ENCODE assay signal across 18 cellular contexts in the genomic region with DNA sequence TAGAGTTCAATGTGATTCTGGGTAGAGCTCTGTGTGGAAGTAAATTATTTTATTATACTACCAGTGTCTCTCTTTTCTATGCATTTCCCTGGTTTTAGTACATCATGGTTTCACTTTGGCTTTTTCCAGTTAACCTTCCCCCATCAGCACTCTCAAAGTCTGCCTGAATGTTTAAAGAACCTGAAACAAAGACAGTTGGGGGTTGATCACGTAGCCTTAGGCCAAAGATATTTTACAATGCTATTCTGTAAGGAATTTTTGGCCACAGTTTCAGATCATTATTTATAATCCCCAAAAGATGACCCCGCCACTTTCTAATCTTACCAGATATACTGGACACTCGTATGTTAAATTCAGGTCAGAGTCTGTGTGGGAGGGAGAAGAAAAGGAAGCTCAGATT.
DNase-seq lines count a peak whose midpoint lies in the region; ATAC-seq and TF ChIP-seq lines count a peak whose summit lies in the region.
"Had no signal": no experiment of that assay in that cellular context is flagged by ENCODE, and none has a peak within 500 bp of the region (broad histone marks: within the 10 kb centered on the region; RNA-seq: fewer than 3 reads in every experiment).

No MANE protein-coding gene starts in this region.

- ATAC-seq in GM23338 (peak; percentile 58), HG02840 (IDR thresholded peaks at IDR 0.05; ENCODE audit: low FRiP score, unreplicated experiment) (no peak), GM21786 (IDR thresholded peaks at IDR 0.05; ENCODE audit: unreplicated experiment) (no peak), GM19023 (IDR thresholded peaks at IDR 0.05; ENCODE audit: unreplicated experiment) (no peak)
- ATAC-seq: K562 had no signal

- DNase-seq in GM23338 (ENCODE audit: low spot score) (peak; percentile 30), iris pigment epithelial cell (ENCODE audit: low read depth) (peak; percentile 18), progenitor cell of endocrine pancreas (ENCODE audit: low spot score, unreplicated experiment) (no peak)
- DNase-seq in activated naive CD4-positive, alpha-beta T cell treated with Interleukin-2 at 50 U/mL for 16 hours: no peak
- DNase-seq: DND-41, GDM1, HCEC 1CT, NCI-H1436 treated with DMSO at 0.1 percent for 48 hours, NCI-H2081, NCI-H510A treated with DMSO at 0.1 percent for 48 hours, Peyer's patch, Right ventricle myocardium superior had no signal

- no peaks in the 10 kb centered on the region for H3K9me2 ChIP-seq in GM23338 (ENCODE audit: insufficient read depth)

- H3K36me3 ChIP-seq in GM23338 (ENCODE audit: insufficient read depth): no peaks in the 10 kb centered on the region
- H3K36me3 ChIP-seq: Peyer's patch had no signal

- 0 out of 3 replicates have a peak overlapping the region, but pooled peaks have one; percentile 18 for H3K4me3 Mint-ChIP-seq in GM23338
- H3K4me3 Mint-ChIP-seq in progenitor cell of endocrine pancreas (ENCODE audit: low read depth): no peak overlapping the region
- H3K4me3 Mint-ChIP-seq: CD14-positive monocyte had no signal

- H3K9me3 Mint-ChIP-seq in GM23338: no peaks in the 10 kb centered on the region
- H3K9me3 Mint-ChIP-seq in progenitor cell of endocrine pancreas (ENCODE audit: low read depth): no peaks in the 10 kb centered on the region

- H3K4me2 ChIP-seq in GM23338: peak overlapping the region; percentile 41

- peak overlapping the region; percentile 65 for H2AFZ ChIP-seq in GM23338

- H4K20me1 ChIP-seq in GM23338 (replicated peaks; ENCODE audit: insufficient read depth): no peaks in the 10 kb centered on the region

- no peak overlapping the region for H3K27ac ChIP-seq in GM23338 (ENCODE audit: low read depth)
- peak overlapping the region; percentile 57 for H3K27ac ChIP-seq in VCaP
- H3K27ac ChIP-seq: Peyer's patch had no signal

- H3K4me1 ChIP-seq in GM23338 (ENCODE audit: insufficient read depth): peaks cover 32% of the 10 kb centered on the region
- H3K4me1 ChIP-seq: Peyer's patch had no signal

- H3K27me3 ChIP-seq in GM23338 (ENCODE audit: insufficient read depth): no peaks in the 10 kb centered on the region
- H3K27me3 ChIP-seq: Peyer's patch had no signal

- H3F3A ChIP-seq in GM23338 (replicated peaks; ENCODE audit: low read depth): no peaks in the 10 kb centered on the region

- TF ChIP-seq CTCF in GM23338 (conservative IDR thresholded peaks at IDR 0.05; ENCODE audit: low read depth in 2 of 2) (no peak), VCaP (conservative IDR thresholded peaks at IDR 0.05) (no peak), progenitor cell of endocrine pancreas (IDR thresholded peaks at IDR 0.05; ENCODE audit: unreplicated experiment) (no peak)

- H3K4me1 Mint-ChIP-seq in GM23338 (peaks cover 34% of the 10 kb centered on the region), progenitor cell of endocrine pancreas (ENCODE audit: low read depth) (peaks cover 19% of the 10 kb centered on the region)
- H3K4me1 Mint-ChIP-seq: CD14-positive monocyte had no signal

- H3K27me3 Mint-ChIP-seq in GM23338 (ENCODE audit: insufficient read depth, low read depth, poor library complexity) (peaks cover 2% of the 10 kb centered on the region), progenitor cell of endocrine pancreas (no peaks in the 10 kb centered on the region)

- no peak overlapping the region for H3K4me3 ChIP-seq in GM23338
- H3K4me3 ChIP-seq: K562, Peyer's patch had no signal

- H3K79me2 ChIP-seq in GM23338 (replicated peaks; ENCODE audit: insufficient read depth): no peaks in the 10 kb centered on the region

- H3K36me3 Mint-ChIP-seq in GM23338 (ENCODE audit: low read depth) (no peaks in the 10 kb centered on the region; the same call in 2 of the 3 replicates), progenitor cell of endocrine pancreas (ENCODE audit: insufficient read depth) (no peaks in the 10 kb centered on the region)
- H3K36me3 Mint-ChIP-seq: CD14-positive monocyte had no signal

- H3K27ac Mint-ChIP-seq in GM23338 (no peak overlapping the region), progenitor cell of endocrine pancreas (peak overlapping the region; percentile 39)
- H3K27ac Mint-ChIP-seq: CD14-positive monocyte had no signal

TF ChIP-seq in GM23338, 12 proteins besides CTCF, POLR2A, EP300 and RAD21:
- TF ChIP-seq CREB1 (CRISPR knock-in tag; IDR thresholded peaks at IDR 0.05; ENCODE audit: low read depth) (no peak), EZH2phosphoT487 (IDR thresholded peaks at IDR 0.05; ENCODE audit: unreplicated experiment) (no peak), STAT1 (IDR thresholded peaks at IDR 0.05; ENCODE audit: unreplicated experiment) (no peak), ZNF331 (CRISPR knock-in tag; IDR thresholded peaks at IDR 0.05; ENCODE audit: low read depth) (no peak), NANOG (IDR thresholded peaks at IDR 0.05; ENCODE audit: borderline replicate concordance) (no peak), POLR2AphosphoS5 (IDR thresholded peaks at IDR 0.05; ENCODE audit: low read depth) (no peak)
- TF ChIP-seq, protein P1, sequence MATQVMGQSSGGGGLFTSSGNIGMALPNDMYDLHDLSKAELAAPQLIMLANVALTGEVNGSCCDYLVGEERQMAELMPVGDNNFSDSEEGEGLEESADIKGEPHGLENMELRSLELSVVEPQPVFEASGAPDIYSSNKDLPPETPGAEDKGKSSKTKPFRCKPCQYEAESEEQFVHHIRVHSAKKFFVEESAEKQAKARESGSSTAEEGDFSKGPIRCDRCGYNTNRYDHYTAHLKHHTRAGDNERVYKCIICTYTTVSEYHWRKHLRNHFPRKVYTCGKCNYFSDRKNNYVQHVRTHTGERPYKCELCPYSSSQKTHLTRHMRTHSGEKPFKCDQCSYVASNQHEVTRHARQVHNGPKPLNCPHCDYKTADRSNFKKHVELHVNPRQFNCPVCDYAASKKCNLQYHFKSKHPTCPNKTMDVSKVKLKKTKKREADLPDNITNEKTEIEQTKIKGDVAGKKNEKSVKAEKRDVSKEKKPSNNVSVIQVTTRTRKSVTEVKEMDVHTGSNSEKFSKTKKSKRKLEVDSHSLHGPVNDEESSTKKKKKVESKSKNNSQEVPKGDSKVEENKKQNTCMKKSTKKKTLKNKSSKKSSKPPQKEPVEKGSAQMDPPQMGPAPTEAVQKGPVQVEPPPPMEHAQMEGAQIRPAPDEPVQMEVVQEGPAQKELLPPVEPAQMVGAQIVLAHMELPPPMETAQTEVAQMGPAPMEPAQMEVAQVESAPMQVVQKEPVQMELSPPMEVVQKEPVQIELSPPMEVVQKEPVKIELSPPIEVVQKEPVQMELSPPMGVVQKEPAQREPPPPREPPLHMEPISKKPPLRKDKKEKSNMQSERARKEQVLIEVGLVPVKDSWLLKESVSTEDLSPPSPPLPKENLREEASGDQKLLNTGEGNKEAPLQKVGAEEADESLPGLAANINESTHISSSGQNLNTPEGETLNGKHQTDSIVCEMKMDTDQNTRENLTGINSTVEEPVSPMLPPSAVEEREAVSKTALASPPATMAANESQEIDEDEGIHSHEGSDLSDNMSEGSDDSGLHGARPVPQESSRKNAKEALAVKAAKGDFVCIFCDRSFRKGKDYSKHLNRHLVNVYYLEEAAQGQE (IDR thresholded peaks at IDR 0.05; ENCODE audit: unreplicated experiment): no peak
TF ChIP-seq in GM23338: peak in this region for 0.

Comparison
In these comparisons a context has a peak if more than half of its experiments do, and no peak if none do; other contexts are left out.
1. DNase-seq: peak in GM23338 (single experiment) and iris pigment epithelial cell (single experiment); none in progenitor cell of endocrine pancreas (single experiment) and activated naive CD4-positive, alpha-beta T cell treated with Interleukin-2 at 50 U/mL for 16 hours (single experiment).